25 cellular contexts compared by ENCODE assay signal in the genomic region with DNA sequence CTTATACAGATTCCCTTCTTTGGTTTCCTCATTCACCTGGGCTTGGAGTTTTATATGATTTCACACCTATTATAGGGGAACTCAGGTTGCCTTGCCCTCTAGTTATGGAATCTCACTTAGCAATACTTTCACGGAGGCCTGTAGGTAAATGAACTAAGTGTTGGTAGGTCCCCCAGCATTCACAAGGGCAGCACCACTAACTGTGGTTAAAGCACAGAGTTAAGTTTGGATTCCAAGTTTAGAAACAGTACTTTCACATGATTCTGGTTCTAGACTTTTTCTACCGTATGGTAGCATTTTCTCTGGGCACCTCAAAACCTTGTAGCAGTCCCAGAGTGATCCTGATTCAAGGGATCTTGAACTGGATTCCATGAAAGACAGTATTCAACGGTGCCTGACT. TPM values are rescaled to one million over a fixed set of nuclear protein-coding genes. Genes with fewer than 3 reads are reported as not detected.
DNase-seq lines count a peak whose midpoint lies in the region; ATAC-seq, FAIRE-seq and TF ChIP-seq lines count a peak whose summit lies in the region.
"Had no signal": no experiment of that assay in that cellular context is flagged by ENCODE, and none has a peak within 500 bp of the region (broad histone marks: within the 10 kb centered on the region; RNA-seq: fewer than 3 reads in every experiment).

No MANE protein-coding gene starts in this region.

- H3K79me2 ChIP-seq in astrocyte (ENCODE audit: insufficient read depth, low read length): no peaks in the 10 kb centered on the region

- H3K4me3 Mint-ChIP-seq in astrocyte (ENCODE audit: unreplicated experiment): no peak overlapping the region
- H3K4me3 Mint-ChIP-seq: CD8-positive, alpha-beta T cell; T-cell had no signal

- H3K9ac ChIP-seq in astrocyte (ENCODE audit: low read length): no peak overlapping the region

- no peak overlapping the region for H2AFZ ChIP-seq in astrocyte (ENCODE audit: low read depth, low read length)

- H3K9me3 Mint-ChIP-seq in astrocyte (ENCODE audit: unreplicated experiment): no peaks in the 10 kb centered on the region
- H3K9me3 Mint-ChIP-seq: CD8-positive, alpha-beta T cell; T-cell had no signal

- ATAC-seq in GM19395 (IDR thresholded peaks at IDR 0.05; ENCODE audit: unreplicated experiment) (peak; percentile 42), HG03095 (IDR thresholded peaks at IDR 0.05; ENCODE audit: unreplicated experiment) (peak; percentile 33)
- ATAC-seq: CD8-positive, alpha-beta T cell; HCT116; Panc1; T-cell had no signal

- H3K27ac ChIP-seq in astrocyte (ENCODE audit: low read depth, low read length): no peak overlapping the region
- H3K27ac ChIP-seq: RWPE1 had no signal

- no peaks in the 10 kb centered on the region for H3K4me1 ChIP-seq in astrocyte (ENCODE audit: insufficient read depth, low read length)

- no peak overlapping the region for H3K4me3 ChIP-seq in astrocyte (ENCODE audit: insufficient read depth, low read depth, low read length)

- peak; percentile 21 for FAIRE-seq in GM18507 (lab: Jason Lieb, UNC)
- FAIRE-seq in astrocyte (lab: Jason Lieb, UNC): peak; percentile 85

- no peaks in the 10 kb centered on the region for H3K9me3 ChIP-seq in astrocyte (ENCODE audit: insufficient read depth, low read depth, low read length)

- H3K27me3 ChIP-seq in astrocyte (ENCODE audit: insufficient read depth, low read length): no peaks in the 10 kb centered on the region

- no peaks in the 10 kb centered on the region for H3K36me3 ChIP-seq in astrocyte (ENCODE audit: insufficient read depth, low read length)

- H3K4me2 ChIP-seq in astrocyte (ENCODE audit: low read length): no peak overlapping the region

- no peak overlapping the region for H3K27ac Mint-ChIP-seq in astrocyte (ENCODE audit: unreplicated experiment)
- H3K27ac Mint-ChIP-seq: CD8-positive, alpha-beta T cell; T-cell had no signal

- DNase-seq in GM18507 (ENCODE audit: extremely low spot score, insufficient read length, low read depth) (no peak), astrocyte (ENCODE audit: low read depth) (no peak), CD1c-positive myeloid dendritic cell (ENCODE audit: extremely low spot score) (no peak), HuH-7 (ENCODE audit: low spot score) (no peak), NCI-H510A (lab: John Stamatoyannopoulos, UW) (no peak)
- DNase-seq: C1 segment of cervical spinal cord; CD8-positive, alpha-beta T cell; DMS 273 treated with DMSO at 0.1 percent for 48 hours; DMS79; Kasumi-1; NCI-H1092 treated with DMSO at 0.1 percent for 48 hours; NCI-H1436; NCI-H187 treated with DMSO at 0.1 percent for 48 hours; NCI-H446; NCI-H526; NCI-H82; SHP77; T-cell had no signal

- H3K4me1 Mint-ChIP-seq in astrocyte (ENCODE audit: low read depth, unreplicated experiment): no peaks in the 10 kb centered on the region

- H3K27me3 Mint-ChIP-seq in astrocyte (ENCODE audit: low read depth, unreplicated experiment): no peaks in the 10 kb centered on the region

- H4K20me1 ChIP-seq in astrocyte (ENCODE audit: insufficient read depth, low read length): no peaks in the 10 kb centered on the region

- TF ChIP-seq CTCF in astrocyte (IDR thresholded peaks at IDR 0.05; ENCODE audit: insufficient read depth, low read depth, low read length): no peak

- no peaks in the 10 kb centered on the region for H3K36me3 Mint-ChIP-seq in astrocyte (ENCODE audit: low read depth, unreplicated experiment)
- H3K36me3 Mint-ChIP-seq: T-cell had no signal

RNA-seq across cellular contexts. Expression of gene SH2D1A, which starts 46.4 kb away (rescaled TPM):
- total RNA-seq in astrocyte: not detected in 2 replicates
- total RNA-seq: H4, M059J had no signal
